ENCODE assay signal across 2 cellular contexts in genomic region chr5:141201126-141201525, GRCh38. TPM values are rescaled to one million over a fixed set of nuclear protein-coding genes. Genes with fewer than 3 reads are reported as not detected.
"Had no signal": no experiment of that assay in that cellular context is flagged by ENCODE, and none has a peak within 500 bp of the region (broad histone marks: within the 10 kb centered on the region; RNA-seq: fewer than 3 reads in every experiment).

No MANE protein-coding gene starts in this region.

RNA-seq across cellular contexts. Expression of gene PCDHB11, which starts 1.7 kb away (rescaled TPM):
- total RNA-seq: OCI-LY7, PC-9 had no signal

RNA-seq across cellular contexts. Expression of gene PCDHB12, which starts 7.4 kb away (rescaled TPM):
- total RNA-seq: OCI-LY7, PC-9 had no signal

RNA-seq across cellular contexts. Expression of gene PCDHB10, which starts 9.0 kb away (rescaled TPM):
- total RNA-seq: OCI-LY7, PC-9 had no signal

RNA-seq across cellular contexts. Expression of gene PCDHB13, which starts 12.6 kb away (rescaled TPM):
- total RNA-seq: PC-9 had no signal

RNA-seq across cellular contexts. Expression of gene PCDHB9, which starts 14.2 kb away (rescaled TPM):
- total RNA-seq: PC-9 had no signal
